In the genomic region with DNA sequence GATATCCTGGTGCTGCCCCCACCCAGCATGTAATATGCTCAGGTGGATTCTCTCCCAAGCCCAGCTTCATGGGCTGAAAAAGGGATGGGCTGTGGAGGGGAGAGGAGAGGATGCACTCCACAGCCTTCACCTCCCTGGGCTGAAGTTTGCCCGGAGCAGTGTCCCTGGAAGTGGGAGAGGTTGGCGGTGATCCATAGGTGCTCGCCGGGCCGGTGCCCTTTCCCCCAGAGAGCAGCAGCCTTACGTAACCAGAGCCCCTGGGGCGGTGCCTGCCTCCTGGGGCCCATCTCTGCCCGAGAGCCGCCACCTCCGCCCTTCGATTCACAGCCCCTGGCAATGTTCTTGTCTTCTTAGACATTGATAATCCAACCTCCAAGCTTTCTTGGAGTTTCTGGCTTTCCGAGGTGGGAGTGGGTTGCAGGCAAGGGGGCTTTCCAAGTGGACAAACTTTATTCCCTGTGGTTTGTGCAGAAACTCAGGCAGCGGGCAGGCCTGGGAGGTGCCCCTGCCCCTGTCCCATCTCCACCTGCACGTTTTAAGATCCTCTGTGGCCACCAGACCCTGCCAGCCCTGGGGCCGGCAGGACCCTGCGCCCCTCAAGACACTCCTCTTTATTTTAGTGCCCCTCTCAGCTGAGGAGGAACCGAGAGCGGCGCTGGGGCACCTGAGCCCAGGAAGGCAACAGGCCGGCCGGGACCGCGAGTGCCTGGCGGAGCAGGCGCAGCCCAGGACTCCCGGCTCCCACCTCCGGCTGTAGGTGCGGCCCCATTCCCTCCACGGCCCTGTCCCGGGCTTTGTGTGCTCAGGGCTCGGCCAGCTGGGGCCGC, we compare ENCODE assay signal across 1 cellular context.
TF ChIP-seq lines count a peak whose summit lies in the region.

No MANE protein-coding gene starts in this region.

TF ChIP-seq in HepG2, 621 proteins besides CTCF, POLR2A, EP300 and RAD21 (continued from another document and continues in another):
- TF ChIP-seq, protein P1, sequence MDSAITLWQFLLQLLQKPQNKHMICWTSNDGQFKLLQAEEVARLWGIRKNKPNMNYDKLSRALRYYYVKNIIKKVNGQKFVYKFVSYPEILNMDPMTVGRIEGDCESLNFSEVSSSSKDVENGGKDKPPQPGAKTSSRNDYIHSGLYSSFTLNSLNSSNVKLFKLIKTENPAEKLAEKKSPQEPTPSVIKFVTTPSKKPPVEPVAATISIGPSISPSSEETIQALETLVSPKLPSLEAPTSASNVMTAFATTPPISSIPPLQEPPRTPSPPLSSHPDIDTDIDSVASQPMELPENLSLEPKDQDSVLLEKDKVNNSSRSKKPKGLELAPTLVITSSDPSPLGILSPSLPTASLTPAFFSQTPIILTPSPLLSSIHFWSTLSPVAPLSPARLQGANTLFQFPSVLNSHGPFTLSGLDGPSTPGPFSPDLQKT (CRISPR knock-in tag; IDR thresholded peaks at IDR 0.05; ENCODE audit: borderline replicate concordance): no peak
- TF ChIP-seq ZNF431 (CRISPR knock-in tag; IDR thresholded peaks at IDR 0.05; ENCODE audit: borderline replicate concordance, low read depth): 0 out of 2 replicates have a peak, but pooled peaks have one; percentile 63
- 0 out of 2 replicates have a peak, but pooled peaks have one; percentile 39 for TF ChIP-seq ERF (CRISPR knock-in tag; IDR thresholded peaks at IDR 0.05)
- peak; percentile 56; the same call in 1 of the 2 replicates for TF ChIP-seq ZNF747 (CRISPR knock-in tag; IDR thresholded peaks at IDR 0.05; ENCODE audit: borderline replicate concordance)
- no peak for TF ChIP-seq BRCA1 (CRISPR knock-in tag; IDR thresholded peaks at IDR 0.05)
- TF ChIP-seq NFE2 (CRISPR knock-in tag; IDR thresholded peaks at IDR 0.05): no peak
- TF ChIP-seq, protein P2, sequence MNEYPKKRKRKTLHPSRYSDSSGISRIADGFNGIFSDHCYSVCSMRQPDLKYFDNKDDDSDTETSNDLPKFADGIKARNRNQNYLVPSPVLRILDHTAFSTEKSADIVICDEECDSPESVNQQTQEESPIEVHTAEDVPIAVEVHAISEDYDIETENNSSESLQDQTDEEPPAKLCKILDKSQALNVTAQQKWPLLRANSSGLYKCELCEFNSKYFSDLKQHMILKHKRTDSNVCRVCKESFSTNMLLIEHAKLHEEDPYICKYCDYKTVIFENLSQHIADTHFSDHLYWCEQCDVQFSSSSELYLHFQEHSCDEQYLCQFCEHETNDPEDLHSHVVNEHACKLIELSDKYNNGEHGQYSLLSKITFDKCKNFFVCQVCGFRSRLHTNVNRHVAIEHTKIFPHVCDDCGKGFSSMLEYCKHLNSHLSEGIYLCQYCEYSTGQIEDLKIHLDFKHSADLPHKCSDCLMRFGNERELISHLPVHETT (CRISPR knock-in tag; conservative IDR thresholded peaks at IDR 0.05): no peak
- TF ChIP-seq SOX6 (IDR thresholded peaks at IDR 0.05): no peak
- TF ChIP-seq SOX6 (CRISPR knock-in tag; IDR thresholded peaks at IDR 0.05): peak; percentile 30; the same call in 1 of the 2 replicates
- TF ChIP-seq ZNF572 (CRISPR knock-in tag; IDR thresholded peaks at IDR 0.05): no peak
- TF ChIP-seq, protein P3, sequence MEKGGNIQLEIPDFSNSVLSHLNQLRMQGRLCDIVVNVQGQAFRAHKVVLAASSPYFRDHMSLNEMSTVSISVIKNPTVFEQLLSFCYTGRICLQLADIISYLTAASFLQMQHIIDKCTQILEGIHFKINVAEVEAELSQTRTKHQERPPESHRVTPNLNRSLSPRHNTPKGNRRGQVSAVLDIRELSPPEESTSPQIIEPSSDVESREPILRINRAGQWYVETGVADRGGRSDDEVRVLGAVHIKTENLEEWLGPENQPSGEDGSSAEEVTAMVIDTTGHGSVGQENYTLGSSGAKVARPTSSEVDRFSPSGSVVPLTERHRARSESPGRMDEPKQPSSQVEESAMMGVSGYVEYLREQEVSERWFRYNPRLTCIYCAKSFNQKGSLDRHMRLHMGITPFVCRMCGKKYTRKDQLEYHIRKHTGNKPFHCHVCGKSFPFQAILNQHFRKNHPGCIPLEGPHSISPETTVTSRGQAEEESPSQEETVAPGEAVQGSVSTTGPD (CRISPR knock-in tag; IDR thresholded peaks at IDR 0.05): no peak
- TF ChIP-seq ZNF670 (CRISPR knock-in tag; IDR thresholded peaks at IDR 0.05; ENCODE audit: borderline replicate concordance): 0 out of 2 replicates have a peak, but pooled peaks have one; percentile 28
- TF ChIP-seq SAFB2 (CRISPR knock-in tag; IDR thresholded peaks at IDR 0.05; ENCODE audit: borderline replicate concordance, low read depth): 0 out of 2 replicates have a peak, but pooled peaks have one; percentile 37
- TF ChIP-seq SALL2 (CRISPR knock-in tag; IDR thresholded peaks at IDR 0.05): no peak
- TF ChIP-seq ZNF775 (CRISPR knock-in tag; IDR thresholded peaks at IDR 0.05; ENCODE audit: borderline replicate concordance): no peak
- TF ChIP-seq SMC3 (IDR thresholded peaks at IDR 0.05; ENCODE audit: low read length): no peak
- TF ChIP-seq KDM2A (CRISPR knock-in tag; IDR thresholded peaks at IDR 0.05; ENCODE audit: borderline replicate concordance, low read depth): peak; percentile 75; the same call in 1 of the 2 replicates
- peak; percentile 40 for TF ChIP-seq GATAD1 (CRISPR knock-in tag; IDR thresholded peaks at IDR 0.05)
- peak; percentile 45; the same call in 1 of the 2 replicates for TF ChIP-seq HNF4G (IDR thresholded peaks at IDR 0.05; ENCODE audit: borderline replicate concordance, low read depth, low read length)
- no peak for TF ChIP-seq HNF4G (CRISPR knock-in tag; IDR thresholded peaks at IDR 0.05; ENCODE audit: borderline replicate concordance, low read depth)
- peak; percentile 71; the same call in 1 of the 2 replicates for TF ChIP-seq MEF2D (CRISPR knock-in tag; IDR thresholded peaks at IDR 0.05)
- TF ChIP-seq ZNF792 (CRISPR knock-in tag; IDR thresholded peaks at IDR 0.05): no peak
- TF ChIP-seq NFKB2 (CRISPR knock-in tag; IDR thresholded peaks at IDR 0.05; ENCODE audit: borderline replicate concordance): no peak
- TF ChIP-seq DNMT1 (CRISPR knock-in tag; IDR thresholded peaks at IDR 0.05): 0 out of 2 replicates have a peak, but pooled peaks have one; percentile 44
- TF ChIP-seq, protein P4, sequence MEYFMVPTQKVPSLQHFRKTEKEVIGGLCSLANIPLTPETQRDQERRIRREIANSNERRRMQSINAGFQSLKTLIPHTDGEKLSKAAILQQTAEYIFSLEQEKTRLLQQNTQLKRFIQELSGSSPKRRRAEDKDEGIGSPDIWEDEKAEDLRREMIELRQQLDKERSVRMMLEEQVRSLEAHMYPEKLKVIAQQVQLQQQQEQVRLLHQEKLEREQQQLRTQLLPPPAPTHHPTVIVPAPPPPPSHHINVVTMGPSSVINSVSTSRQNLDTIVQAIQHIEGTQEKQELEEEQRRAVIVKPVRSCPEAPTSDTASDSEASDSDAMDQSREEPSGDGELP (IDR thresholded peaks at IDR 0.05; ENCODE audit: borderline replicate concordance, low read depth): peak; percentile 40; the same call in 1 of the 2 replicates
- peak; percentile 95 for TF ChIP-seq AGO1 (IDR thresholded peaks at IDR 0.05; ENCODE audit: low read depth, low read length, poor library complexity, severe bottlenecking)
- TF ChIP-seq ARNTL (CRISPR knock-in tag; IDR thresholded peaks at IDR 0.05): peak; percentile 57; the same call in 1 of the 2 replicates
- 0 out of 2 replicates have a peak, but pooled peaks have one; percentile 31 for TF ChIP-seq ELF1 (CRISPR knock-in tag; IDR thresholded peaks at IDR 0.05)
- TF ChIP-seq ZNF788 (CRISPR knock-in tag; IDR thresholded peaks at IDR 0.05; ENCODE audit: borderline replicate concordance): peak; percentile 78; the same call in 1 of the 2 replicates
- TF ChIP-seq SOX13 (IDR thresholded peaks at IDR 0.05): no peak
- TF ChIP-seq SOX13 (CRISPR knock-in tag; conservative IDR thresholded peaks at IDR 0.05 in 1 of 2, IDR thresholded peaks at IDR 0.05 in 1 of 2): peak in 1 of 2 experiments; percentile 24; a peak in 1 of 4 replicates
- TF ChIP-seq, protein P5, sequence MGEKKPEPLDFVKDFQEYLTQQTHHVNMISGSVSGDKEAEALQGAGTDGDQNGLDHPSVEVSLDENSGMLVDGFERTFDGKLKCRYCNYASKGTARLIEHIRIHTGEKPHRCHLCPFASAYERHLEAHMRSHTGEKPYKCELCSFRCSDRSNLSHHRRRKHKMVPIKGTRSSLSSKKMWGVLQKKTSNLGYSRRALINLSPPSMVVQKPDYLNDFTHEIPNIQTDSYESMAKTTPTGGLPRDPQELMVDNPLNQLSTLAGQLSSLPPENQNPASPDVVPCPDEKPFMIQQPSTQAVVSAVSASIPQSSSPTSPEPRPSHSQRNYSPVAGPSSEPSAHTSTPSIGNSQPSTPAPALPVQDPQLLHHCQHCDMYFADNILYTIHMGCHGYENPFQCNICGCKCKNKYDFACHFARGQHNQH (CRISPR knock-in tag; IDR thresholded peaks at IDR 0.05): peak; percentile 48; the same call in 1 of the 2 replicates
- TF ChIP-seq SALL1 (CRISPR knock-in tag; IDR thresholded peaks at IDR 0.05): peak; percentile 64
- TF ChIP-seq SAP130 (CRISPR knock-in tag; IDR thresholded peaks at IDR 0.05; ENCODE audit: low read depth): peak; percentile 77
- no peak for TF ChIP-seq ZNF7 (CRISPR knock-in tag; IDR thresholded peaks at IDR 0.05)
- TF ChIP-seq, protein P6, sequence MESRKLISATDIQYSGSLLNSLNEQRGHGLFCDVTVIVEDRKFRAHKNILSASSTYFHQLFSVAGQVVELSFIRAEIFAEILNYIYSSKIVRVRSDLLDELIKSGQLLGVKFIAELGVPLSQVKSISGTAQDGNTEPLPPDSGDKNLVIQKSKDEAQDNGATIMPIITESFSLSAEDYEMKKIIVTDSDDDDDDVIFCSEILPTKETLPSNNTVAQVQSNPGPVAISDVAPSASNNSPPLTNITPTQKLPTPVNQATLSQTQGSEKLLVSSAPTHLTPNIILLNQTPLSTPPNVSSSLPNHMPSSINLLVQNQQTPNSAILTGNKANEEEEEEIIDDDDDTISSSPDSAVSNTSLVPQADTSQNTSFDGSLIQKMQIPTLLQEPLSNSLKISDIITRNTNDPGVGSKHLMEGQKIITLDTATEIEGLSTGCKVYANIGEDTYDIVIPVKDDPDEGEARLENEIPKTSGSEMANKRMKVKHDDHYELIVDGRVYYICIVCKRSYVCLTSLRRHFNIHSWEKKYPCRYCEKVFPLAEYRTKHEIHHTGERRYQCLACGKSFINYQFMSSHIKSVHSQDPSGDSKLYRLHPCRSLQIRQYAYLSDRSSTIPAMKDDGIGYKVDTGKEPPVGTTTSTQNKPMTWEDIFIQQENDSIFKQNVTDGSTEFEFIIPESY (CRISPR knock-in tag; IDR thresholded peaks at IDR 0.05): no peak; the same call in 1 of the 2 replicates
- TF ChIP-seq ELF3 (CRISPR knock-in tag; IDR thresholded peaks at IDR 0.05): 0 out of 2 replicates have a peak, but pooled peaks have one; percentile 16
- peak; percentile 77 for TF ChIP-seq RARA (CRISPR knock-in tag; IDR thresholded peaks at IDR 0.05)
- no peak for TF ChIP-seq DR1 (CRISPR knock-in tag; IDR thresholded peaks at IDR 0.05)
- TF ChIP-seq MTA1 (CRISPR knock-in tag; IDR thresholded peaks at IDR 0.05; ENCODE audit: borderline replicate concordance): peak; percentile 43; the same call in 1 of the 2 replicates
- TF ChIP-seq ZNF296 (CRISPR knock-in tag; conservative IDR thresholded peaks at IDR 0.05): no peak
- TF ChIP-seq MEIS2 (CRISPR knock-in tag; IDR thresholded peaks at IDR 0.05): no peak
- TF ChIP-seq ZNF256 (CRISPR knock-in tag; conservative IDR thresholded peaks at IDR 0.05): no peak
- peak; percentile 48 for TF ChIP-seq FOSL2 (CRISPR knock-in tag; IDR thresholded peaks at IDR 0.05)
- no peak for TF ChIP-seq ZBTB21 (CRISPR knock-in tag; IDR thresholded peaks at IDR 0.05)
